19 cellular contexts compared by ENCODE assay signal in genomic region chr13:28622286-28622685, GRCh38. TPM values are rescaled to one million over a fixed set of nuclear protein-coding genes. Genes with fewer than 3 reads are reported as not detected.
A peak's percentile ranks its signal among the peaks of the same experiment; 100 is the strongest.
DNase-seq lines count a peak whose midpoint lies in the region; ATAC-seq and TF ChIP-seq lines count a peak whose summit lies in the region.
"Had no signal": no experiment of that assay in that cellular context is flagged by ENCODE, and none has a peak within 500 bp of the region (broad histone marks: within the 10 kb centered on the region; RNA-seq: fewer than 3 reads in every experiment).

No MANE protein-coding gene starts in this region.

- no peak overlapping the region for H3K4me2 ChIP-seq in mesendoderm (ENCODE audit: low read length)

- H3K4ac ChIP-seq in mesendoderm (ENCODE audit: low read depth, low read length) = no peak overlapping the region

- H4K5ac ChIP-seq in mesendoderm (ENCODE audit: low read length) = no peak overlapping the region

- TF ChIP-seq POLR2A in heart left ventricle (IDR thresholded peaks at IDR 0.05) = no peak

- TF ChIP-seq CTCF in heart left ventricle (IDR thresholded peaks at IDR 0.05) = no peak

- no peak overlapping the region for H3K56ac ChIP-seq in mesendoderm (ENCODE audit: low read length)

- 82 to 93% (median 91%) methylated on average over 8 of the region's 8 CpGs for WGBS in heart left ventricle, 4 donors
- 94 to 95% methylated on average over 8 of the region's 8 CpGs for WGBS in aorta, 2 donors
- no CpG with 5 or more reads among the region's 8 CpGs for WGBS in mesendoderm (ENCODE audit: extremely low coverage, insufficient coverage, low lambda C conversion rate)

- H2BK5ac ChIP-seq in mesendoderm (ENCODE audit: low read length) = no peak overlapping the region

- no peak overlapping the region for H3K23ac ChIP-seq in mesendoderm (ENCODE audit: low read length)

- H3K4me3 ChIP-seq in heart left ventricle (no peak overlapping the region), aorta (ENCODE audit: low read length in 2 of 2) (no peak overlapping the region), mesendoderm (ENCODE audit: low read length) (no peak overlapping the region)
- H3K4me3 ChIP-seq: K562, thoracic aorta had no signal

- H2AK5ac ChIP-seq in mesendoderm (ENCODE audit: low read length) = no peak overlapping the region

- H4K8ac ChIP-seq in mesendoderm (ENCODE audit: low read depth, low read length) = no peak overlapping the region

- peak overlapping the region in 3 of 12 donors; percentile 2 to 85 (median 34) for H3K27ac ChIP-seq in heart left ventricle
- no peak overlapping the region for H3K27ac ChIP-seq in aorta (ENCODE audit: low read depth in 1 of 2, low read length in 2 of 2)
- no peak overlapping the region for H3K27ac ChIP-seq in mesendoderm (ENCODE audit: low read depth, low read length)
- H3K27ac ChIP-seq: RWPE1, thoracic aorta, VCaP had no signal

- intact Hi-C loops in heart left ventricle (cut with DNase I) = no loop called here
- intact Hi-C loops in aorta (cut with DNase I) = no loop called here

- ATAC-seq in heart left ventricle (peak; percentile 62 to 82 (median 70)), aorta (ENCODE audit: low FRiP score) (peak; percentile 20), HG03139 (IDR thresholded peaks at IDR 0.05; ENCODE audit: unreplicated experiment) (no peak)
- ATAC-seq: activated T-helper 17 cell treated with anti-CD3 and anti-CD28 coated beads, Interleukin-2, amount 50 U/mL, for 72 hours; K562 had no signal

- no peaks in the 10 kb centered on the region for H3K9me3 ChIP-seq in heart left ventricle
- no peaks in the 10 kb centered on the region for H3K9me3 ChIP-seq in aorta (ENCODE audit: control insufficient read depth, low read length)
- H3K9me3 ChIP-seq: thoracic aorta had no signal

- no peak overlapping the region for H3K18ac ChIP-seq in mesendoderm (ENCODE audit: low read length)

- H2BK120ac ChIP-seq in mesendoderm (ENCODE audit: low read depth, low read length) = no peak overlapping the region

- H3K36me3 ChIP-seq in heart left ventricle = no peaks in the 10 kb centered on the region
- no peaks in the 10 kb centered on the region for H3K36me3 ChIP-seq in aorta (ENCODE audit: control insufficient read depth in 1 of 2, insufficient read depth in 2 of 2, low read length in 1 of 2)
- H3K36me3 ChIP-seq in mesendoderm (ENCODE audit: control insufficient read depth, insufficient read depth, low read length) = no peaks in the 10 kb centered on the region
- H3K36me3 ChIP-seq: thoracic aorta had no signal

- H3K27me3 ChIP-seq in heart left ventricle = no peaks in the 10 kb centered on the region
- no peaks in the 10 kb centered on the region for H3K27me3 ChIP-seq in aorta (ENCODE audit: control insufficient read depth in 1 of 2, insufficient read depth in 2 of 2, low read length in 1 of 2)
- H3K27me3 ChIP-seq in mesendoderm (ENCODE audit: insufficient read depth, low read length, poor library complexity) = no peaks in the 10 kb centered on the region

- H3K79me2 ChIP-seq in mesendoderm (ENCODE audit: control insufficient read depth, insufficient read depth, low read length) = no peaks in the 10 kb centered on the region

- no peak overlapping the region for H2BK15ac ChIP-seq in mesendoderm (replicated peaks; ENCODE audit: low read depth)

- H3K79me1 ChIP-seq in mesendoderm (ENCODE audit: low read length) = no peaks in the 10 kb centered on the region

- H3K9ac ChIP-seq in mesendoderm (ENCODE audit: low read length) = no peak overlapping the region

- H3K4me1 ChIP-seq in heart left ventricle = peaks cover 0 to 35% (median 0%) of the 10 kb centered on the region in 12 donors
- no peaks in the 10 kb centered on the region for H3K4me1 ChIP-seq in aorta (ENCODE audit: control insufficient read depth in 1 of 2, insufficient read depth in 2 of 2, low read length in 2 of 2)
- peaks cover 2% of the 10 kb centered on the region for H3K4me1 ChIP-seq in mesendoderm (ENCODE audit: control insufficient read depth, low read depth, low read length)

- DNase-seq in SIG-M5 (lab: John Stamatoyannopoulos, UW) = peak; percentile 7
- DNase-seq in heart left ventricle = peak; percentile 30 to 70 (median 66)
- DNase-seq in occipital lobe (lab: John Stamatoyannopoulos, UW) = peak; percentile 4
- peak in 1 of 2 donors; percentile 84 for DNase-seq in aorta
- DNase-seq in mesendoderm = no peak
- no peak for DNase-seq in NCI-H1105 (lab: John Stamatoyannopoulos, UW)
- DNase-seq: amniotic stem cell; DMS53; foreskin melanocyte; NCI-H1105 treated with DMSO at 0.1 percent for 48 hours; NCI-H2171 treated with DMSO at 0.1 percent for 48 hours; stimulated activated CD4-positive, alpha-beta T cell treated with anti-CD3 and anti-CD28 coated beads, Interleukin-4, amount 100 ng/mL, for 1 hour; T-helper 1 cell had no signal

RNA-seq across cellular contexts. Expression of gene POMP, which starts 36.6 kb away (rescaled TPM):
- 100 to 1,000 TPM in 5 of 9 donors, 10 to 100 TPM in 4; 87.8 to 120 (median 102) TPM for total RNA-seq in heart left ventricle
- polyA plus RNA-seq in heart left ventricle = 100 to 1,000 TPM; 134 to 149 TPM
- total RNA-seq in occipital lobe = 43.2 TPM
- 10 to 100 TPM; 46.7 to 52.9 TPM for total RNA-seq in aorta
- 100 to 1,000 TPM in 1 of 2 donors, 10 to 100 TPM in 1; 75.8 to 110 TPM for polyA plus RNA-seq in aorta
- 161 TPM for polyA plus RNA-seq in mesendoderm (2013, experiment 1 of 2)
- 158 TPM for polyA plus RNA-seq in mesendoderm (2013, experiment 2 of 2)

Comparison
In these comparisons a context has a peak if more than half of its experiments do, and no peak if none do; other contexts are left out.
1. DNase-seq: peak in SIG-M5 (single experiment), heart left ventricle (5 of 5) and occipital lobe (single experiment); none in mesendoderm (single experiment) and NCI-H1105 (single experiment).